Comparison of ENCODE assay signal across 10 cellular contexts in genomic region chrX:140664939-140665338, GRCh38. TPM values are rescaled to one million over a fixed set of nuclear protein-coding genes. Genes with fewer than 3 reads are reported as not detected.
DNase-seq lines count a peak whose midpoint lies in the region; ATAC-seq, FAIRE-seq and TF ChIP-seq lines count a peak whose summit lies in the region.
"Had no signal": no experiment of that assay in that cellular context is flagged by ENCODE, and none has a peak within 500 bp of the region (broad histone marks: within the 10 kb centered on the region; RNA-seq: fewer than 3 reads in every experiment).

No MANE protein-coding gene starts in this region.

- H3K27ac ChIP-seq in A549 (no peak overlapping the region), suprapubic skin (no peak overlapping the region)
- H3K27ac ChIP-seq: uterus had no signal

- TF ChIP-seq CTCF in A549 (IDR thresholded peaks at IDR 0.05), result peak; percentile 39; the same call in 2 of the 3 replicates
- peak in 1 of 2 donors; percentile 5 for TF ChIP-seq CTCF in suprapubic skin (IDR thresholded peaks at IDR 0.05)

- TF ChIP-seq RAD21 in A549 (conservative IDR thresholded peaks at IDR 0.05 in 1 of 2, IDR thresholded peaks at IDR 0.05 in 1 of 2), result peak; percentile 50 to 55; a peak in 4 of 5 replicates

- H3K27me3 ChIP-seq in suprapubic skin, result no peaks in the 10 kb centered on the region
- H3K27me3 ChIP-seq: uterus had no signal

- H3K9me3 ChIP-seq in A549 (no peaks in the 10 kb centered on the region), suprapubic skin (no peaks in the 10 kb centered on the region)
- H3K9me3 ChIP-seq: uterus had no signal

- no peak overlapping the region for H3K4me2 ChIP-seq in A549

- peak; percentile 97 for FAIRE-seq in A549 (lab: Jason Lieb, UNC)
- FAIRE-seq in RCC 7860 (lab: Jason Lieb, UNC), result peak; percentile 54
- FAIRE-seq in frontal cortex (lab: Jason Lieb, UNC), result peak; percentile 50

- CTCF ChIA-PET in A549 (lab: Yijun Ruan, JAX), result interaction anchor here (0.6 to 2.0 kb wide), 12 partner anchors 9 to 696 kb away, joined by 3 to 9 read pairs (median 4); no protein-coding TSS in a partner anchor

- WGBS in A549 (ENCODE audit: missing lambda C conversion rate), result 9% methylated on average over 3 of the region's 3 CpGs
- 39% methylated on average over 3 of the region's 3 CpGs for WGBS in suprapubic skin

- DNase-seq in A549 (ENCODE audit: low read depth in 1 of 2, low spot score in 1 of 2) (peak; percentile 1 to 44), RCC 7860 (ENCODE audit: low spot score) (no peak), frontal cortex (ENCODE audit: low spot score in 2 of 2) (no peak), NCI-H2081 (lab: John Stamatoyannopoulos, UW) (no peak), NCI-H1436 (lab: John Stamatoyannopoulos, UW) (no peak), suprapubic skin (ENCODE audit: low spot score in 2 of 2) (no peak)
- DNase-seq: aorta, uterus had no signal

- H3K4me3 ChIP-seq in A549 (no peak overlapping the region), suprapubic skin (no peak overlapping the region)
- H3K4me3 ChIP-seq: uterus had no signal

- ATAC-seq in A549, result peak in 1 of 2 experiments; percentile 64; a peak in 2 of 6 replicates
- peak; percentile 64 for ATAC-seq in GM18868 (IDR thresholded peaks at IDR 0.05; ENCODE audit: unreplicated experiment)
- ATAC-seq in HG03175 (IDR thresholded peaks at IDR 0.05; ENCODE audit: unreplicated experiment), result no peak

- POLR2A ChIA-PET in A549 (lab: Yijun Ruan, JAX), result no interaction called here

- TF ChIP-seq EP300 in A549 (IDR thresholded peaks at IDR 0.05) (no peak), suprapubic skin (IDR thresholded peaks at IDR 0.05) (no peak)

- no peaks in the 10 kb centered on the region for H3K36me3 ChIP-seq in suprapubic skin
- H3K36me3 ChIP-seq: uterus had no signal

- no peak for TF ChIP-seq POLR2A in A549 (IDR thresholded peaks at IDR 0.05; ENCODE audit: low read length)
- no peak for TF ChIP-seq POLR2A in suprapubic skin (IDR thresholded peaks at IDR 0.05)

- H3K4me1 ChIP-seq in A549 (no peaks in the 10 kb centered on the region), suprapubic skin (no peaks in the 10 kb centered on the region)
- H3K4me1 ChIP-seq: uterus had no signal

TF ChIP-seq in A549, 52 proteins besides CTCF, POLR2A, EP300 and RAD21:
- TF ChIP-seq SMC3 (IDR thresholded peaks at IDR 0.05) (peak; percentile 23; the same call in 1 of the 3 replicates), HMGXB4 (CRISPR knock-in tag; IDR thresholded peaks at IDR 0.05; ENCODE audit: borderline replicate concordance) (no peak)
- TF ChIP-seq, protein P1, sequence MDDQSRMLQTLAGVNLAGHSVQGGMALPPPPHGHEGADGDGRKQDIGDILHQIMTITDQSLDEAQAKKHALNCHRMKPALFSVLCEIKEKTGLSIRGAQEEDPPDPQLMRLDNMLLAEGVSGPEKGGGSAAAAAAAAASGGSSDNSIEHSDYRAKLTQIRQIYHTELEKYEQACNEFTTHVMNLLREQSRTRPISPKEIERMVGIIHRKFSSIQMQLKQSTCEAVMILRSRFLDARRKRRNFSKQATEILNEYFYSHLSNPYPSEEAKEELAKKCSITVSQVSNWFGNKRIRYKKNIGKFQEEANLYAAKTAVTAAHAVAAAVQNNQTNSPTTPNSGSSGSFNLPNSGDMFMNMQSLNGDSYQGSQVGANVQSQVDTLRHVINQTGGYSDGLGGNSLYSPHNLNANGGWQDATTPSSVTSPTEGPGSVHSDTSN (IDR thresholded peaks at IDR 0.05), result no peak

RNA-seq across cellular contexts. Expression of gene LINC00632, which starts 44.6 kb away (rescaled TPM):
- 23.9 and 37.8 TPM in 2 replicates for polyA plus RNA-seq in A549 (2011; rRNA removed)
- polyA plus RNA-seq in A549 (2012; cell fraction: cytosol; rRNA removed), result 6.2 and 7.5 TPM in 2 replicates
- 1.6 and 2.1 TPM in 2 replicates for polyA plus RNA-seq in A549 (2012; cell fraction: nucleus; rRNA removed)
- polyA plus RNA-seq in A549 (2017; fragmentation: RNase III; extraction: RNeasy Plus Mini Kit Qiagen cat#74134 plus additional on column Dnase treatment), result 2.1 to 2.7 TPM (median 2.3 TPM) in 3 replicates
- polyA minus RNA-seq in A549 (2011; rRNA and poly(A)+ RNA removed), result 10.1 and 11.4 TPM in 2 replicates
- total RNA-seq in frontal cortex, result 15.9 TPM
- total RNA-seq in suprapubic skin, result 100 to 1,000 TPM in 2 of 4 donors, 10 to 100 TPM in 2; 95.8 to 250 (median 154) TPM

Comparison
In these comparisons a context has a peak if more than half of its experiments do, and no peak if none do; other contexts are left out.
1. DNase-seq: peak in A549 (2 of 2); none in RCC 7860 (single experiment), frontal cortex (0 of 2), NCI-H2081 (0 of 2), NCI-H1436 (single experiment) and suprapubic skin (0 of 2).